9 cellular contexts compared by ENCODE assay signal in the genomic region with DNA sequence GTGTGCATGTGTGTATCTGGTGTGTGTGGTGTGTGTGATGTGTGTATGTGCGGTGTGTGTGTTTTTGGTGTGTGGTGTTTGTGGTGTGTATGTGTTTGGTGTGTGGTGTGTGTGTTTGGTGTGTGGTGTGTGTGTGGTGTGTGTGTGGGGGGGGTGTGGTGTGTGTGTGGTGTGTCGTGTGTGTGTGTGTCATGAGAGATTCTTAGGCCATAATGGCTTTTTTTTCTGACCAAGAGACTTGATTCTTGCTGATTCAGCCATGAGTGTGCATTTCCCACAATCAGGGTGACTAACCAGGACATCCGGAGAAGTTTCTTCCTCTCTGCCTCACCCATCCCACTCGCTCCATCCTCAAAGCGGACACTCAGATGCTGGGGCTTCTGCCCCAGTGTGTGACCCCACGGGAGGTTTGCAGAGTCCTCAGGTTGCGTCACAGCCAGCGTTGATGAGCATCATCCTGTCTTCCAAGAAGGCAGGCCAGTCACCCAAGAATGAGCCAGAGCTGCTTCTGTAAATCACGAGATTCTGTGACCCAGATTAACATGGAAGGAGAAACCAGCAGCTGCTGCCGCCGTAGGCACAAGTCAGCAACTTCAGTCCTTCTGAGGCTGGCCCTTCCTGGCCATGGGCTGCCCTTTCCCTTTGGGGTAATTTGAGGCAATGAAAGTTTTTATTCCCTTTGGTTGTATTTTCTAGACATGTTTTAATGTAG. TPM values are rescaled to one million over a fixed set of nuclear protein-coding genes. Genes with fewer than 3 reads are reported as not detected.
A peak's percentile ranks its signal among the peaks of the same experiment; 100 is the strongest.
DNase-seq lines count a peak whose midpoint lies in the region; ATAC-seq and TF ChIP-seq lines count a peak whose summit lies in the region.
"Had no signal": no experiment of that assay in that cellular context is flagged by ENCODE, and none has a peak within 500 bp of the region (broad histone marks: within the 10 kb centered on the region; RNA-seq: fewer than 3 reads in every experiment).

No MANE protein-coding gene starts in this region.

- ATAC-seq in HG03378 (IDR thresholded peaks at IDR 0.05; ENCODE audit: unreplicated experiment) = no peak
- ATAC-seq in GM21447 (IDR thresholded peaks at IDR 0.05; ENCODE audit: unreplicated experiment) = no peak

- H3K9me3 Mint-ChIP-seq in chondrocyte (ENCODE audit: low read depth) = no peaks in the 10 kb centered on the region

- H3K4me3 ChIP-seq in SJSA1 = peak overlapping the region; percentile 10

- no peaks in the 10 kb centered on the region for H3K9me3 ChIP-seq in SJSA1 (replicated peaks)

- no peaks in the 10 kb centered on the region for H3K27me3 Mint-ChIP-seq in chondrocyte (ENCODE audit: low read depth)

- peak; percentile 45 for TF ChIP-seq CTCF in chondrocyte (IDR thresholded peaks at IDR 0.05)

- peaks cover 58% of the 10 kb centered on the region for H3K4me1 ChIP-seq in SJSA1 (replicated peaks)

- peak overlapping the region; percentile 100 for H3K27ac Mint-ChIP-seq in chondrocyte (ENCODE audit: unreplicated experiment)

- DNase-seq in ELF-1 (ENCODE audit: low read depth, low spot score) (peak; percentile 49), SJSA1 (ENCODE audit: low read depth in 1 of 2, low spot score in 2 of 2) (peak; percentile 91 to 94), chondrocyte (ENCODE audit: low spot score) (no peak), left kidney (ENCODE audit: low read depth, low spot score) (peak; percentile 59), GF-D8 (lab: John Stamatoyannopoulos, UW) (no peak)
- DNase-seq in stimulated activated CD4-positive, alpha-beta T cell treated with anti-CD3 and anti-CD28 coated beads, Interleukin-1b, Interleukin-23, amount 100 ng/mL, for 48 hours = peak; percentile 79

- peak overlapping the region; percentile 87 for H3K27ac ChIP-seq in SJSA1

- H3K4me3 Mint-ChIP-seq in chondrocyte (ENCODE audit: unreplicated experiment) = peak overlapping the region; percentile 73
- H3K4me3 Mint-ChIP-seq: neural crest cell had no signal

- no peaks in the 10 kb centered on the region for H3K27me3 ChIP-seq in SJSA1 (replicated peaks)

- H3K36me3 ChIP-seq in SJSA1 = peaks cover 17% of the 10 kb centered on the region

- peaks cover 7% of the 10 kb centered on the region for H3K36me3 Mint-ChIP-seq in chondrocyte (ENCODE audit: low read depth)

- H3K4me1 Mint-ChIP-seq in chondrocyte (ENCODE audit: low read depth) = peaks cover 56% of the 10 kb centered on the region

RNA-seq across cellular contexts. Expression of a gene that starts 12.5 kb away (rescaled TPM):
- 393 and 445 TPM in 2 replicates for total RNA-seq in SJSA1 (2014; rRNA removed; shearing (Covaris generic))
- total RNA-seq in chondrocyte = 77.7 to 119 TPM (median 84.6 TPM) in 3 replicates

Comparison
In these comparisons a context has a peak if more than half of its experiments do, and no peak if none do; other contexts are left out.
1. DNase-seq: peak in ELF-1 (single experiment), SJSA1 (2 of 2), left kidney (single experiment) and stimulated activated CD4-positive, alpha-beta T cell treated with anti-CD3 and anti-CD28 coated beads, Interleukin-1b, Interleukin-23, amount 100 ng/mL, for 48 hours (single experiment); none in chondrocyte (single experiment) and GF-D8 (single experiment).